ENCODE assay signal across 1 cellular context in genomic region chr3:52046914-52047239, GRCh38.
TF ChIP-seq lines count a peak whose summit lies in the region.

No MANE protein-coding gene starts in this region.

TF ChIP-seq in endothelial cell of umbilical vein, 7 proteins besides CTCF, POLR2A, EP300 and RAD21:
- TF ChIP-seq JUN (IDR thresholded peaks at IDR 0.05; ENCODE audit: borderline replicate concordance, insufficient read depth, insufficient read length, low read depth): no peak
- no peak for TF ChIP-seq POLR2AphosphoS5 (IDR thresholded peaks at IDR 0.05; ENCODE audit: insufficient read depth, low read depth, low read length)
- TF ChIP-seq FOS (IDR thresholded peaks at IDR 0.05; ENCODE audit: borderline replicate concordance, insufficient read depth, low read length): no peak
- TF ChIP-seq, protein P1, sequence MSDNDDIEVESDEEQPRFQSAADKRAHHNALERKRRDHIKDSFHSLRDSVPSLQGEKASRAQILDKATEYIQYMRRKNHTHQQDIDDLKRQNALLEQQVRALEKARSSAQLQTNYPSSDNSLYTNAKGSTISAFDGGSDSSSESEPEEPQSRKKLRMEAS (IDR thresholded peaks at IDR 0.05; ENCODE audit: insufficient read depth, insufficient read length): no peak
- TF ChIP-seq EZH2 (IDR thresholded peaks at IDR 0.05; ENCODE audit: borderline replicate concordance, low read depth, low read length, severe bottlenecking): no peak
- no peak for TF ChIP-seq GATA2 (IDR thresholded peaks at IDR 0.05; ENCODE audit: insufficient read depth, insufficient read length, low read depth, low read length)
- no peak for TF ChIP-seq MYC (IDR thresholded peaks at IDR 0.05; ENCODE audit: low read depth, low read length)
TF ChIP-seq in endothelial cell of umbilical vein: peak in this region for 0.
